ENCODE assay signal across 1 cellular context in genomic region chr6:31541658-31542521, GRCh38.
TF ChIP-seq lines count a peak whose summit lies in the region.

DDX39B (minus strand) TSS chr6:31542003; CDS start chr6:31540532, 1,471 bp downstream.

TF ChIP-seq in HepG2, 621 proteins besides CTCF, POLR2A, EP300 and RAD21 (continued from another document and continues in another):
- TF ChIP-seq GATA4 (IDR thresholded peaks at IDR 0.05; ENCODE audit: borderline replicate concordance, low read depth), result peak; percentile 50; the same call in 1 of the 2 replicates
- TF ChIP-seq GPN1 (CRISPR knock-in tag; IDR thresholded peaks at IDR 0.05; ENCODE audit: borderline replicate concordance), result no peak
- TF ChIP-seq ZNF382 (CRISPR knock-in tag; IDR thresholded peaks at IDR 0.05; ENCODE audit: borderline replicate concordance), result no peak
- no peak for TF ChIP-seq ZMAT3 (CRISPR knock-in tag; conservative IDR thresholded peaks at IDR 0.05)
- TF ChIP-seq RNF219 (CRISPR knock-in tag; IDR thresholded peaks at IDR 0.05), result 0 out of 2 replicates have a peak, but pooled peaks have one; percentile 82
- no peak for TF ChIP-seq DPF2 (CRISPR knock-in tag; IDR thresholded peaks at IDR 0.05; ENCODE audit: borderline replicate concordance, low read depth)
- TF ChIP-seq MLXIP (CRISPR knock-in tag; IDR thresholded peaks at IDR 0.05; ENCODE audit: borderline replicate concordance), result peak; percentile 80; the same call in 1 of the 2 replicates
- no peak for TF ChIP-seq AGO2 (optimal IDR thresholded peaks at IDR 0.05; ENCODE audit: low read depth, low read length)
- no peak; the same call in 1 of the 2 replicates for TF ChIP-seq ZMYM3 (CRISPR knock-in tag; IDR thresholded peaks at IDR 0.05)
- no peak for TF ChIP-seq KIAA2018 (CRISPR knock-in tag; IDR thresholded peaks at IDR 0.05; ENCODE audit: borderline replicate concordance)
- TF ChIP-seq PRDM4 (CRISPR knock-in tag; IDR thresholded peaks at IDR 0.05; ENCODE audit: borderline replicate concordance), result 0 out of 2 replicates have a peak, but pooled peaks have one; percentile 65
- peak; percentile 95 for TF ChIP-seq ERF (CRISPR knock-in tag; IDR thresholded peaks at IDR 0.05)
- no peak for TF ChIP-seq PCBP2 (optimal IDR thresholded peaks at IDR 0.05; ENCODE audit: low read depth, low read length, poor library complexity, severe bottlenecking)
- peak; percentile 63 for TF ChIP-seq ZNF274 (CRISPR knock-in tag; IDR thresholded peaks at IDR 0.05)
- peak; percentile 96 for TF ChIP-seq ZNF564 (CRISPR knock-in tag; IDR thresholded peaks at IDR 0.05)
- peak; percentile 92 for TF ChIP-seq ZNF343 (CRISPR knock-in tag; IDR thresholded peaks at IDR 0.05)
- no peak for TF ChIP-seq ATAD3A (CRISPR knock-in tag; IDR thresholded peaks at IDR 0.05)
- TF ChIP-seq CBX1 (IDR thresholded peaks at IDR 0.05; ENCODE audit: low read depth), result peak; percentile 33
- no peak for TF ChIP-seq IKZF1 (IDR thresholded peaks at IDR 0.05)
- peak; percentile 92; the same call in 1 of the 2 replicates for TF ChIP-seq ZNF20 (CRISPR knock-in tag; IDR thresholded peaks at IDR 0.05)
- no peak for TF ChIP-seq ZNF432 (CRISPR knock-in tag; IDR thresholded peaks at IDR 0.05; ENCODE audit: borderline replicate concordance)
- TF ChIP-seq ZNF292 (CRISPR knock-in tag; IDR thresholded peaks at IDR 0.05; ENCODE audit: borderline replicate concordance, low read depth), result peak; percentile 29; the same call in 1 of the 2 replicates
- TF ChIP-seq U2AF2 (IDR thresholded peaks at IDR 0.05; ENCODE audit: low read depth, low read length), result no peak
- TF ChIP-seq ZNF615 (CRISPR knock-in tag; IDR thresholded peaks at IDR 0.05; ENCODE audit: borderline replicate concordance), result peak; percentile 81; the same call in 1 of the 2 replicates
- TF ChIP-seq MATR3 (CRISPR knock-in tag; IDR thresholded peaks at IDR 0.05), result no peak
- TF ChIP-seq KAT7 (CRISPR knock-in tag; IDR thresholded peaks at IDR 0.05; ENCODE audit: borderline replicate concordance), result peak; percentile 78
- peak; percentile 79 for TF ChIP-seq NFKBIZ (CRISPR knock-in tag; IDR thresholded peaks at IDR 0.05)
- TF ChIP-seq NONO (IDR thresholded peaks at IDR 0.05), result no peak
- peak; percentile 95 for TF ChIP-seq NONO (CRISPR knock-in tag; conservative IDR thresholded peaks at IDR 0.05)
- TF ChIP-seq ZUFSP (CRISPR knock-in tag; IDR thresholded peaks at IDR 0.05; ENCODE audit: borderline replicate concordance), result no peak
- peak; percentile 93 for TF ChIP-seq PHF21A (CRISPR knock-in tag; IDR thresholded peaks at IDR 0.05)
- no peak for TF ChIP-seq ZNF326 (CRISPR knock-in tag; IDR thresholded peaks at IDR 0.05; ENCODE audit: borderline replicate concordance)
- TF ChIP-seq CREBL2 (CRISPR knock-in tag; IDR thresholded peaks at IDR 0.05; ENCODE audit: borderline replicate concordance), result 0 out of 2 replicates have a peak, but pooled peaks have one; percentile 88
- TF ChIP-seq ATF6 (CRISPR knock-in tag; conservative IDR thresholded peaks at IDR 0.05), result peak; percentile 43; the same call in 1 of the 2 replicates
- peak; percentile 93 for TF ChIP-seq ZNF574 (CRISPR knock-in tag; IDR thresholded peaks at IDR 0.05)
- peak; percentile 98 for TF ChIP-seq SRY (CRISPR knock-in tag; IDR thresholded peaks at IDR 0.05)
